In genomic region chr2:169771612-169772011, GRCh38 we compare ENCODE assay signal across 19 cellular contexts. TPM values are rescaled to one million over a fixed set of nuclear protein-coding genes. Genes with fewer than 3 reads are reported as not detected.
DNase-seq lines count a peak whose midpoint lies in the region; ATAC-seq, FAIRE-seq and TF ChIP-seq lines count a peak whose summit lies in the region.
"Had no signal": no experiment of that assay in that cellular context is flagged by ENCODE, and none has a peak within 500 bp of the region (broad histone marks: within the 10 kb centered on the region; RNA-seq: fewer than 3 reads in every experiment).

No MANE protein-coding gene starts in this region.

- no TSS peak for BruUV-seq in mammary epithelial cell (replicated peaks; lab: Mats Ljungman, UMichigan)

- TF ChIP-seq CTCF in mammary epithelial cell (conservative IDR thresholded peaks at IDR 0.05 in 1 of 2, IDR thresholded peaks at IDR 0.05 in 1 of 2; ENCODE audit: extremely low read depth in 1 of 2, insufficient read depth in 1 of 2, low read depth in 1 of 2, low read length in 2 of 2): no peak

- H3K9me3 ChIP-seq in small intestine (ENCODE audit: control insufficient read depth, low read depth) (no peaks in the 10 kb centered on the region), mammary epithelial cell (replicated peaks; ENCODE audit: insufficient read depth, low read length) (no peaks in the 10 kb centered on the region)
- H3K9me3 ChIP-seq: BE2C had no signal

- intact Hi-C loops in mammary epithelial cell (cut with micrococcal nuclease): no loop called here

- no peak for ATAC-seq in GM21390 (IDR thresholded peaks at IDR 0.05; ENCODE audit: unreplicated experiment)
- ATAC-seq: GM23338 had no signal

- no peaks in the 10 kb centered on the region for H4K20me1 ChIP-seq in mammary epithelial cell (ENCODE audit: insufficient read depth, low read length)

- no peaks in the 10 kb centered on the region for H3K27me3 ChIP-seq in small intestine (ENCODE audit: control insufficient read depth in 2 of 2, insufficient read depth in 2 of 2, low read length in 2 of 2)
- peaks cover 10% of the 10 kb centered on the region for H3K27me3 ChIP-seq in mammary epithelial cell (ENCODE audit: insufficient read depth, low read length)
- H3K27me3 ChIP-seq: BE2C had no signal

- FAIRE-seq in RCC 7860 (lab: Jason Lieb, UNC) (no peak), small intestine (lab: Jason Lieb, UNC) (no peak)
- FAIRE-seq: G401.6, GM12892 had no signal

- no peak overlapping the region for H3K4me2 ChIP-seq in mammary epithelial cell (ENCODE audit: insufficient read depth, low read depth, low read length)
- H3K4me2 ChIP-seq: GM23338 had no signal

- H3K4me1 ChIP-seq in small intestine (ENCODE audit: control insufficient read depth in 2 of 2, insufficient read depth in 1 of 2, low read depth in 1 of 2, low read length in 1 of 2) (no peaks in the 10 kb centered on the region), mammary epithelial cell (ENCODE audit: insufficient read depth, low read length) (peaks cover 12% of the 10 kb centered on the region)
- H3K4me1 ChIP-seq: BE2C had no signal

- DNase-seq in EH (ENCODE audit: low read depth): peak; percentile 8
- DNase-seq in RCC 7860 (ENCODE audit: low spot score): peak; percentile 59
- peak; percentile 42 for DNase-seq in glomerular visceral epithelial cell (ENCODE audit: extremely low spot score)
- DNase-seq in small intestine: peak; percentile 75
- DNase-seq in mammary epithelial cell: no peak
- DNase-seq in NCI-H1092 treated with DMSO at 0.1 percent for 48 hours (lab: John Stamatoyannopoulos, UW): no peak
- DNase-seq: BE2C, HCEC 1CT, Karpas-422, NCI-H1417, NCI-H1694 treated with DMSO at 0.1 percent for 48 hours, NCI-H2081 treated with DMSO at 0.1 percent for 48 hours, NCI-H446, NCI-H526, Right ventricle myocardium superior had no signal

- in situ Hi-C loops in mammary epithelial cell (cut with MboI; ENCODE audit: low sequenced_read_pairs in 2 of 2): no loop called here

- H3K9ac ChIP-seq in mammary epithelial cell (ENCODE audit: insufficient read depth, low read length): no peak overlapping the region

- H3K27ac ChIP-seq in small intestine (ENCODE audit: low read depth in 1 of 2, low read length in 1 of 2) (no peak overlapping the region), mammary epithelial cell (ENCODE audit: insufficient read depth, low read depth, low read length) (no peak overlapping the region)

- dilution Hi-C loops in mammary epithelial cell (cut with HindIII; ENCODE audit: low sequenced_read_pairs): no loop called here

- H2AFZ ChIP-seq in mammary epithelial cell (ENCODE audit: low read depth, low read length): no peak overlapping the region
- H2AFZ ChIP-seq: GM23338 had no signal

- CTCF ChIA-PET in mammary epithelial cell (lab: Charles Lee; ENCODE audit: low non-redundant PET): no interaction called here

- H3K4me3 ChIP-seq in small intestine (ENCODE audit: low read depth in 1 of 2, low read length in 2 of 2): no peak overlapping the region
- no peak overlapping the region for H3K4me3 ChIP-seq in mammary epithelial cell (replicated peaks in 1 of 3; ENCODE audit: insufficient read depth in 1 of 3, low read depth in 2 of 3, low read length in 3 of 3)
- H3K4me3 ChIP-seq: GM23338 had no signal

- WGBS in small intestine, 3 donors: 71 to 85% (median 82%) methylated on average over 2 of the region's 2 CpGs
- WGBS in mammary epithelial cell (ENCODE audit: low coverage, missing lambda C conversion rate): 100% methylated on average over 2 of the region's 2 CpGs

- H3K36me3 ChIP-seq in small intestine (ENCODE audit: control insufficient read depth in 2 of 2, insufficient read depth in 2 of 2, low read length in 2 of 2) (no peaks in the 10 kb centered on the region), mammary epithelial cell (ENCODE audit: insufficient read depth, low read length) (no peaks in the 10 kb centered on the region)
- H3K36me3 ChIP-seq: BE2C had no signal

- H3K79me2 ChIP-seq in mammary epithelial cell (ENCODE audit: insufficient read depth, low read length): no peaks in the 10 kb centered on the region

RNA-seq across cellular contexts. Expression of gene SSB, which starts 27.1 kb away (rescaled TPM):
- polyA plus RNA-seq in small intestine (10 to 100 TPM; 47.6 to 85.6 (median 49.2) TPM), mammary epithelial cell (64.0 TPM)
- total RNA-seq in mammary epithelial cell: 10 to 100 TPM; 55.3 to 99.6 TPM
- 26.9 TPM for polyA minus RNA-seq in mammary epithelial cell

RNA-seq across cellular contexts. Expression of gene KLHL23, which starts 38.0 kb away (rescaled TPM):
- 1 to 10 TPM; 3.2 to 7.4 (median 3.4) TPM for polyA plus RNA-seq in small intestine
- 1 to 10 TPM; 2.8 to 3.3 TPM for total RNA-seq in mammary epithelial cell
- 2.5 TPM for polyA plus RNA-seq in mammary epithelial cell
- 0.72 TPM for polyA minus RNA-seq in mammary epithelial cell

RNA-seq across cellular contexts. Expression of gene METTL5, which starts 53.1 kb away (rescaled TPM):
- polyA plus RNA-seq in small intestine (10 to 100 TPM; 44.3 to 75.8 (median 56.0) TPM), mammary epithelial cell (58.3 TPM)
- 10 to 100 TPM; 60.2 to 90.6 TPM for total RNA-seq in mammary epithelial cell
- polyA minus RNA-seq in mammary epithelial cell: 52.0 TPM

RNA-seq across cellular contexts. Expression of gene UBR3, which starts 55.6 kb away (rescaled TPM):
- 10 to 100 TPM in 1 of 3 donors, 1 to 10 TPM in 2; 8.1 to 11.2 (median 8.9) TPM for polyA plus RNA-seq in small intestine
- total RNA-seq in mammary epithelial cell: 10 to 100 TPM; 28.1 to 34.0 TPM
- 8.0 TPM for polyA plus RNA-seq in mammary epithelial cell
- 23.5 TPM for polyA minus RNA-seq in mammary epithelial cell

Comparison
In these comparisons a context has a peak if more than half of its experiments do, and no peak if none do; other contexts are left out.
1. DNase-seq: peak in EH (single experiment), RCC 7860 (single experiment), glomerular visceral epithelial cell (single experiment) and small intestine (single experiment); none in mammary epithelial cell (single experiment) and NCI-H1092 treated with DMSO at 0.1 percent for 48 hours (single experiment).